Comparison of ENCODE assay signal across 8 cellular contexts in the genomic region with DNA sequence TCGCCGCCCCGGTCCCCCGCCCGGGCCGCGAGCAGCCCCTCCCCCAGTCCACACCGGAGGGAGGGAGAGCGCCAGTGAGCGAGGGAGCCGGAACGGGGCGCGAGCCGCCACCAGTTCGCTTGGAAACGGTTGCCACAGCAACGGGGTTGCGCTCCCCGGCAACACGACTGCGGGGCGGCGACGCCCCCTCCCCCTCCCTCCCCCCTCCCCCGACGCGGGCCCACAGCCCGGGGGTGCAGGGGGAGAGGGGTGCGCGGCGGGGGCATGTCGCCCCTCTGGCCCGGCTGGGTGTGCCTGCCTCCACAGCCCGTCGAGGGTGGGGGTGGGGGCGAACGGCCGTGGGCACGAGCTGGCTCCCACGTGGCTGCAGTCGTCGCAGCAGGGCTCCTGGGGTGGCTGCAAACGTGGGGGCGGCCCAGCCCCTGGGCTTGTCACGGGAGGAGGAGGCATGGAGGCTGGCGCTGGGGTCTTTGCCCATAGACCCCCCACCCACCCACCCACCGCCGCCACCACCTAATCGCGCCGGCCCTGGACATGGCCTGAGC. TPM values are rescaled to one million over a fixed set of nuclear protein-coding genes. Genes with fewer than 3 reads are reported as not detected.
A peak's percentile ranks its signal among the peaks of the same experiment; 100 is the strongest.
DNase-seq lines count a peak whose midpoint lies in the region; FAIRE-seq and TF ChIP-seq lines count a peak whose summit lies in the region.

No MANE protein-coding gene starts in this region.

- BruUV-seq in MCF 10A (replicated peaks; lab: Mats Ljungman, UMichigan) = no TSS peak

- H3K4me3 ChIP-seq in GM08714 (ENCODE audit: low read length) = peak overlapping the region; percentile 69; the same call in 1 of the 2 replicates

- FAIRE-seq in H54 (lab: Jason Lieb, UNC) = no peak

- POLR2A ChIA-PET in MCF 10A (lab: Yijun Ruan, JAX) = interaction anchor here (0.6 to 17.7 kb wide), 19 partner anchors 8 to 660 kb away, joined by 3 to 217 read pairs (median 4); partner anchors contain the start of genes DDX41, GRK6, LMAN2 and MXD3

- H3K27me3 Mint-ChIP-seq in MCF 10A (ENCODE audit: insufficient read depth, unreplicated experiment) (no peaks in the 10 kb centered on the region), immature natural killer cell (ENCODE audit: low read depth in 3 of 3) (peaks cover 19 to 28% (median 19%) of the 10 kb centered on the region in 3 donors), CD14-positive monocyte (ENCODE audit: low read depth in 3 of 3) (peaks cover 36 to 52% (median 36%) of the 10 kb centered on the region in 3 donors)

- TF ChIP-seq POLR2A in H54 (IDR thresholded peaks at IDR 0.05; ENCODE audit: low read depth, low read length) = no peak

- H3K36me3 Mint-ChIP-seq in MCF 10A (ENCODE audit: insufficient read depth, unreplicated experiment) (peaks cover 38% of the 10 kb centered on the region), immature natural killer cell (peaks cover 0 to 5% (median 0%) of the 10 kb centered on the region in 3 donors), CD14-positive monocyte (peaks cover 14 to 22% of the 10 kb centered on the region in 2 donors)

- H3K4me3 Mint-ChIP-seq in MCF 10A (ENCODE audit: unreplicated experiment) (peak overlapping the region; percentile 75), immature natural killer cell (peak overlapping the region in 3 of 5 donors; percentile 42 to 57 (median 48)), CD14-positive monocyte (peak overlapping the region in 1 of 2 donors; percentile 55)

- DNase-seq in H54 (ENCODE audit: insufficient read length, low spot score) (peak; percentile 68), M059J (ENCODE audit: low read depth) (peak; percentile 78), T1000 (lab: John Stamatoyannopoulos, UW) (peak; percentile 45), MCF 10A (ENCODE audit: unreplicated experiment) (peak; percentile 71), immature natural killer cell (peak; percentile 73 to 81 (median 79)), CD14-positive monocyte (ENCODE audit: low spot score) (no peak)
- peak; percentile 72 for DNase-seq in stimulated activated CD4-positive, alpha-beta T cell treated with anti-CD3 and anti-CD28 coated beads, Interleukin-1b, Interleukin-23, amount 100 ng/mL, for 48 hours

- H3K4me1 Mint-ChIP-seq in MCF 10A (ENCODE audit: insufficient read depth, unreplicated experiment) (peaks cover 21% of the 10 kb centered on the region), immature natural killer cell (peaks cover 39 to 42% of the 10 kb centered on the region in 2 donors), CD14-positive monocyte (peaks cover 43% of the 10 kb centered on the region)

- H3K9me3 Mint-ChIP-seq in MCF 10A (ENCODE audit: unreplicated experiment) (no peaks in the 10 kb centered on the region), immature natural killer cell (no peaks in the 10 kb centered on the region), CD14-positive monocyte (peaks cover 0 to 4% (median 0%) of the 10 kb centered on the region in 7 donors)

- CTCF ChIA-PET in MCF 10A (lab: Yijun Ruan, JAX) = interaction anchor here (0.5 to 15.3 kb wide), 6 partner anchors 8 to 142 kb away, joined by 3 to 277 read pairs (median 31); partner anchors contain the start of gene PFN3

- intact Hi-C loops in MCF 10A (cut with micrococcal nuclease) (loop anchor here (1.0 kb wide), 1 partner anchor 21 kb away; the partner anchor contains the start of gene GRK6), CD14-positive monocyte (cut with micrococcal nuclease) (no loop called here)

- H3K27ac Mint-ChIP-seq in MCF 10A (ENCODE audit: low read depth, unreplicated experiment) (peak overlapping the region; percentile 70), immature natural killer cell (peak overlapping the region in 1 of 6 donors; percentile 82), CD14-positive monocyte (peak overlapping the region in 1 of 7 donors; percentile 61)

- TF ChIP-seq CTCF in MCF 10A (IDR thresholded peaks at IDR 0.05; ENCODE audit: unreplicated experiment) (no peak), CD14-positive monocyte (IDR thresholded peaks at IDR 0.05) (no peak)

RNA-seq across cellular contexts. Expression of gene PRR7, which starts 0.5 kb away (rescaled TPM):
- 24.8 and 44.4 TPM in 2 replicates for total RNA-seq in M059J (2014; rRNA removed; shearing (Covaris generic))
- total RNA-seq in MCF 10A (2022) = 15.0 and 23.2 TPM in 2 replicates
- polyA plus RNA-seq in immature natural killer cell (10 to 100 TPM in 2 of 3 donors, 1 to 10 TPM in 1; 9.6 to 25.4 (median 17.5) TPM), CD14-positive monocyte (1 to 10 TPM; 1.8 to 2.1 TPM)

RNA-seq across cellular contexts. Expression of gene GRK6, which starts 20.7 kb away (rescaled TPM):
- 20.2 and 37.3 TPM in 2 replicates for total RNA-seq in M059J (2014; rRNA removed; shearing (Covaris generic))
- 45.2 and 52.0 TPM in 2 replicates for total RNA-seq in MCF 10A (2022)
- polyA plus RNA-seq in immature natural killer cell (100 to 1,000 TPM; 102 to 129 (median 103) TPM), CD14-positive monocyte (10 to 100 TPM; 41.6 to 63.4 TPM)

RNA-seq across cellular contexts. Expression of gene DBN1, which starts 26.3 kb away (rescaled TPM):
- total RNA-seq in M059J (2014; rRNA removed; shearing (Covaris generic)) = 73.0 and 121 TPM in 2 replicates
- 149 and 165 TPM in 2 replicates for total RNA-seq in MCF 10A (2022)
- 1 to 10 TPM in 2 of 3 donors, under 1 TPM in 1; 0.93 to 4.2 (median 2.8) TPM for polyA plus RNA-seq in immature natural killer cell
- 1 to 10 TPM in 1 of 2 donors, under 1 TPM in 1; 0.71 to 1.6 TPM for polyA plus RNA-seq in CD14-positive monocyte

RNA-seq across cellular contexts. Expression of gene F12, which starts 37.8 kb away (rescaled TPM):
- 1.7 and 2.4 TPM in 2 replicates for total RNA-seq in M059J (2014; rRNA removed; shearing (Covaris generic))
- 13.6 and 16.5 TPM in 2 replicates for total RNA-seq in MCF 10A (2022)
- polyA plus RNA-seq in immature natural killer cell (1 to 10 TPM in 2 of 3 donors, not detected in 1; 1.3 to 2.3 TPM), CD14-positive monocyte (1 to 10 TPM; 1.4 to 1.5 TPM)

RNA-seq across cellular contexts. Expression of gene PFN3, which starts 46.7 kb away (rescaled TPM):
- not detected in 2 replicates for total RNA-seq in M059J (2014; rRNA removed; shearing (Covaris generic))
- not detected in 2 replicates for total RNA-seq in MCF 10A (2022)
- polyA plus RNA-seq in immature natural killer cell (not detected), CD14-positive monocyte (not detected)
